31 cellular contexts compared by ENCODE assay signal in genomic region chr2:27537287-27537686, GRCh38. TPM values are rescaled to one million over a fixed set of nuclear protein-coding genes. Genes with fewer than 3 reads are reported as not detected.
"Had no signal": no experiment of that assay in that cellular context is flagged by ENCODE, and none has a peak within 500 bp of the region (broad histone marks: within the 10 kb centered on the region; RNA-seq: fewer than 3 reads in every experiment).

No MANE protein-coding gene starts in this region.

- H3K4me2 ChIP-seq: PC-9 had no signal

- H2AFZ ChIP-seq: PC-9 had no signal

- H3K36me3 ChIP-seq: cardiac muscle cell had no signal

- H3K4me3 ChIP-seq: cardiac muscle cell, PC-9 had no signal

- ATAC-seq: activated CD8-positive, alpha-beta T cell treated with anti-CD3 and anti-CD28 coated beads for 36 hours; activated T-cell treated with anti-CD3 and anti-CD28 coated beads, Interleukin-2, amount 50 U/mL, for 72 hours; activated T-helper 17 cell treated with anti-CD3 and anti-CD28 coated beads, Interleukin-2, amount 50 U/mL, for 72 hours had no signal

- H3K27ac ChIP-seq: cardiac muscle cell, PC-9 had no signal

- DNase-seq: activated CD4-positive, alpha-beta T cell treated with anti-CD3 and anti-CD28 coated beads, Interleukin-2, amount 50 U/mL, for 4 hours; activated CD8-positive, alpha-beta T cell treated with anti-CD3 and anti-CD28 coated beads for 36 hours; activated effector memory CD4-positive, alpha-beta T cell treated with anti-CD3 and anti-CD28 coated beads, Interleukin-2, amount 50 U/mL, for 16 hours; activated naive CD4-positive, alpha-beta T cell; activated naive CD4-positive, alpha-beta T cell treated with anti-CD3 and anti-CD28 coated beads, Interleukin-2, amount 50 U/mL, for 16 hours; activated naive CD8-positive, alpha-beta T cell treated with anti-CD3 and anti-CD28 coated beads for 36 hours; activated T-cell treated with anti-CD3 and anti-CD28 coated beads, Interleukin-2, amount 50 U/mL, for 1 hour; activated T-cell treated with anti-CD3 and anti-CD28 coated beads, Interleukin-2, amount 50 U/mL, for 72 hours; amniotic stem cell; aorta; NCI-H1092 treated with DMSO at 0.1 percent for 48 hours; NCI-H1417; NCI-H146; NCI-H187 treated with DMSO at 0.1 percent for 48 hours; NCI-H2081; NCI-H2171 treated with DMSO at 0.1 percent for 48 hours; NCI-H226; NCI-H446 treated with DMSO at 0.1 percent for 48 hours; NCI-H69; NK-92 treated with Interleukin-12 subunit alpha and Interleukin-12 subunit beta, amount 100 ng/mL, for 24 hours; PC-9; Right ventricle myocardium superior; SW 1271; T-helper 1 cell; T-helper 9 cell had no signal

- H3K27me3 ChIP-seq: cardiac muscle cell had no signal

RNA-seq across cellular contexts. Expression of gene GCKR, which starts 40.6 kb away (rescaled TPM):
- total RNA-seq: activated CD4-positive, alpha-beta T cell treated with anti-CD3 and anti-CD28 coated beads, Interleukin-2, amount 10 ng/mL, durations not matched to agents 24 days and 14 days; activated CD8-positive, alpha-beta memory T cell treated with anti-CD3 and anti-CD28 coated beads for 36 hours; activated CD8-positive, alpha-beta T cell treated with anti-CD3 and anti-CD28 coated beads for 36 hours; activated naive CD8-positive, alpha-beta T cell treated with anti-CD3 and anti-CD28 coated beads for 36 hours; activated T-cell treated with anti-CD3 and anti-CD28 coated beads, Interleukin-2, amount 50 U/mL, for 72 hours; activated T-helper 17 cell treated with anti-CD3 and anti-CD28 coated beads, Interleukin-2, amount 50 U/mL, for 72 hours; cardiac muscle cell; chondrocyte; M059J; Right ventricle myocardium superior had no signal
- polyA plus RNA-seq: cardiac muscle cell had no signal

RNA-seq across cellular contexts. Expression of gene FNDC4, which starts 42.3 kb away (rescaled TPM):
- total RNA-seq: activated CD4-positive, alpha-beta T cell treated with anti-CD3 and anti-CD28 coated beads, Interleukin-2, amount 10 ng/mL, durations not matched to agents 24 days and 14 days; activated CD8-positive, alpha-beta memory T cell treated with anti-CD3 and anti-CD28 coated beads for 36 hours; activated CD8-positive, alpha-beta T cell treated with anti-CD3 and anti-CD28 coated beads for 36 hours; activated naive CD8-positive, alpha-beta T cell treated with anti-CD3 and anti-CD28 coated beads for 36 hours had no signal
